In genomic region chr12:55933158-55933798, GRCh38 we compare ENCODE assay signal across 8 cellular contexts. TPM values are rescaled to one million over a fixed set of nuclear protein-coding genes. Genes with fewer than 3 reads are reported as not detected.
A peak's percentile ranks its signal among the peaks of the same experiment; 100 is the strongest.
DNase-seq lines count a peak whose midpoint lies in the region; ATAC-seq and TF ChIP-seq lines count a peak whose summit lies in the region.

No MANE protein-coding gene starts in this region.

- CTCF ChIA-PET in activated CD4-positive, alpha-beta T cell treated with anti-CD3 and anti-CD28 coated beads, Interleukin-2, amount 10 ng/mL, durations not matched to agents 7 days and 5 days (lab: Charles Lee): interaction anchor here (0.6 to 3.1 kb wide), 9 partner anchors 13 to 953 kb away, joined by 3 to 19 read pairs (median 4); partner anchors contain the start of genes RAB5B and RDH5

- H3K4me1 ChIP-seq in foreskin keratinocyte (peaks cover 56% of the 10 kb centered on the region), thoracic aorta (ENCODE audit: control insufficient read depth in 1 of 2, low read depth in 2 of 2) (peaks cover 16 to 49% of the 10 kb centered on the region in 2 donors)

- peak overlapping the region; percentile 89 for H3K4me3 Mint-ChIP-seq in activated CD4-positive, alpha-beta T cell treated with anti-CD3 and anti-CD28 coated beads, Interleukin-2, amount 10 ng/mL, durations not matched to agents 7 days and 5 days

- ATAC-seq in foreskin keratinocyte (peak; percentile 69), thoracic aorta (ENCODE audit: insufficient number of reproducible peaks, low FRiP score, low read depth) (no peak), sciatic nerve (no peak), GM21619 (IDR thresholded peaks at IDR 0.05; ENCODE audit: unreplicated experiment) (no peak), HG03354 (IDR thresholded peaks at IDR 0.05; ENCODE audit: poor library complexity, severe bottlenecking, unreplicated experiment) (no peak)

- H3K27ac ChIP-seq in foreskin keratinocyte: peak overlapping the region; percentile 83
- peak overlapping the region; percentile 0 to 92 for H3K27ac ChIP-seq in thoracic aorta

- POLR2A ChIA-PET in activated CD4-positive, alpha-beta T cell treated with anti-CD3 and anti-CD28 coated beads, Interleukin-2, amount 10 ng/mL, durations not matched to agents 7 days and 5 days (lab: Charles Lee): interaction anchor here (1.1 kb wide), 1 partner anchor 106 kb away, joined by 3 read pairs; no protein-coding TSS in a partner anchor

- H3K4me1 Mint-ChIP-seq in activated CD4-positive, alpha-beta T cell treated with anti-CD3 and anti-CD28 coated beads, Interleukin-2, amount 10 ng/mL, durations not matched to agents 7 days and 5 days: peaks cover 61% of the 10 kb centered on the region

- peak overlapping the region; percentile 96 for H3K27ac Mint-ChIP-seq in activated CD4-positive, alpha-beta T cell treated with anti-CD3 and anti-CD28 coated beads, Interleukin-2, amount 10 ng/mL, durations not matched to agents 7 days and 5 days

- no peaks in the 10 kb centered on the region for H3K9me3 Mint-ChIP-seq in activated CD4-positive, alpha-beta T cell treated with anti-CD3 and anti-CD28 coated beads, Interleukin-2, amount 10 ng/mL, durations not matched to agents 7 days and 5 days

- H3K4me3 ChIP-seq in WI38 (ENCODE audit: low read depth, low read length): peak overlapping the region; percentile 89
- peak overlapping the region; percentile 80 for H3K4me3 ChIP-seq in thoracic aorta

- peaks cover 72% of the 10 kb centered on the region for H3K36me3 Mint-ChIP-seq in activated CD4-positive, alpha-beta T cell treated with anti-CD3 and anti-CD28 coated beads, Interleukin-2, amount 10 ng/mL, durations not matched to agents 7 days and 5 days (ENCODE audit: low read depth)

- H3K27me3 ChIP-seq in foreskin keratinocyte (no peaks in the 10 kb centered on the region), thoracic aorta (replicated peaks; ENCODE audit: insufficient read depth) (no peaks in the 10 kb centered on the region)

- intact Hi-C loops in sciatic nerve (cut with DNase I): loop anchor here (5.0 kb wide), 1 partner anchor 116 kb away; the partner anchor contains the start of genes ORMDL2 and SARNP

- DNase-seq in activated CD4-positive, alpha-beta T cell treated with anti-CD3 and anti-CD28 coated beads, Interleukin-2, amount 10 ng/mL, durations not matched to agents 7 days and 5 days: no peak
- no peak for DNase-seq in activated CD4-positive, alpha-beta T cell treated with anti-CD3 and anti-CD28 coated beads, Interleukin-2, amount 50 U/mL, for 48 hours
- DNase-seq in foreskin keratinocyte (peak; percentile 91 to 96), thoracic aorta (ENCODE audit: low spot score) (no peak), sciatic nerve (ENCODE audit: low spot score) (no peak)

- no peaks in the 10 kb centered on the region for H3K27me3 Mint-ChIP-seq in activated CD4-positive, alpha-beta T cell treated with anti-CD3 and anti-CD28 coated beads, Interleukin-2, amount 10 ng/mL, durations not matched to agents 7 days and 5 days

- H3K9me3 ChIP-seq in thoracic aorta: no peaks in the 10 kb centered on the region

- TF ChIP-seq CTCF in WI38 (IDR thresholded peaks at IDR 0.05; ENCODE audit: low read depth, low read length) (no peak), foreskin keratinocyte (conservative IDR thresholded peaks at IDR 0.05) (no peak), thoracic aorta (IDR thresholded peaks at IDR 0.05) (no peak)

- H3K36me3 ChIP-seq in thoracic aorta: no peaks in the 10 kb centered on the region

RNA-seq across cellular contexts. Expression of gene DGKA, which starts 2.3 kb away (rescaled TPM):
- total RNA-seq in activated CD4-positive, alpha-beta T cell treated with anti-CD3 and anti-CD28 coated beads, Interleukin-2, amount 10 ng/mL, durations not matched to agents 7 days and 5 days: 100 to 1,000 TPM; 766 to 771 TPM
- total RNA-seq in foreskin keratinocyte: 252 and 284 TPM in 2 replicates
- polyA plus RNA-seq in foreskin keratinocyte: 214 and 218 TPM in 2 replicates
- total RNA-seq in thoracic aorta: 100 to 1,000 TPM in 1 of 2 donors, 10 to 100 TPM in 1; 72.8 to 104 TPM
- 31.8 TPM for total RNA-seq in sciatic nerve

RNA-seq across cellular contexts. Expression of gene PYM1, which starts 5.6 kb away (rescaled TPM):
- 10 to 100 TPM; 50.3 to 50.7 TPM for total RNA-seq in activated CD4-positive, alpha-beta T cell treated with anti-CD3 and anti-CD28 coated beads, Interleukin-2, amount 10 ng/mL, durations not matched to agents 7 days and 5 days
- total RNA-seq in foreskin keratinocyte (42.0 and 44.5 TPM in 2 replicates), thoracic aorta (10 to 100 TPM; 19.0 to 31.6 TPM), sciatic nerve (21.8 TPM)
- 51.3 and 55.4 TPM in 2 replicates for polyA plus RNA-seq in foreskin keratinocyte

RNA-seq across cellular contexts. Expression of gene PMEL, which starts 32.6 kb away (rescaled TPM):
- under 1 TPM in 1 of 2 experiments, not detected in 1; 0.37 TPM for total RNA-seq in activated CD4-positive, alpha-beta T cell treated with anti-CD3 and anti-CD28 coated beads, Interleukin-2, amount 10 ng/mL, durations not matched to agents 7 days and 5 days
- total RNA-seq in foreskin keratinocyte: 0.85 and 1.3 TPM in 2 replicates
- 1.0 and 1.1 TPM in 2 replicates for polyA plus RNA-seq in foreskin keratinocyte
- under 1 TPM in 1 of 2 donors, not detected in 1; 0.99 TPM for total RNA-seq in thoracic aorta
- 0.49 TPM for total RNA-seq in sciatic nerve

RNA-seq across cellular contexts. Expression of gene CDK2, which starts 33.4 kb away (rescaled TPM):
- 100 to 1,000 TPM in 1 of 2 experiments, 10 to 100 TPM in 1; 96.6 to 106 TPM for total RNA-seq in activated CD4-positive, alpha-beta T cell treated with anti-CD3 and anti-CD28 coated beads, Interleukin-2, amount 10 ng/mL, durations not matched to agents 7 days and 5 days
- total RNA-seq in foreskin keratinocyte (71.3 and 75.5 TPM in 2 replicates), thoracic aorta (10 to 100 TPM; 18.0 to 32.5 TPM), sciatic nerve (14.4 TPM)
- 39.4 and 52.8 TPM in 2 replicates for polyA plus RNA-seq in foreskin keratinocyte

RNA-seq across cellular contexts. Expression of gene RAB5B, which starts 40.6 kb away (rescaled TPM):
- total RNA-seq in activated CD4-positive, alpha-beta T cell treated with anti-CD3 and anti-CD28 coated beads, Interleukin-2, amount 10 ng/mL, durations not matched to agents 7 days and 5 days: 10 to 100 TPM; 56.9 to 58.1 TPM
- total RNA-seq in foreskin keratinocyte (58.2 and 75.3 TPM in 2 replicates), thoracic aorta (10 to 100 TPM; 70.3 to 89.2 TPM), sciatic nerve (143 TPM)
- polyA plus RNA-seq in foreskin keratinocyte: 42.4 and 45.9 TPM in 2 replicates

Comparison
In these comparisons a context has a peak if more than half of its experiments do, and no peak if none do; other contexts are left out.
1. DNase-seq: peak in foreskin keratinocyte (2 of 2); none in activated CD4-positive, alpha-beta T cell treated with anti-CD3 and anti-CD28 coated beads, Interleukin-2, amount 10 ng/mL, durations not matched to agents 7 days and 5 days (single experiment), activated CD4-positive, alpha-beta T cell treated with anti-CD3 and anti-CD28 coated beads, Interleukin-2, amount 50 U/mL, for 48 hours (0 of 2), thoracic aorta (single experiment) and sciatic nerve (single experiment).